8 cellular contexts compared by ENCODE assay signal in the genomic region with DNA sequence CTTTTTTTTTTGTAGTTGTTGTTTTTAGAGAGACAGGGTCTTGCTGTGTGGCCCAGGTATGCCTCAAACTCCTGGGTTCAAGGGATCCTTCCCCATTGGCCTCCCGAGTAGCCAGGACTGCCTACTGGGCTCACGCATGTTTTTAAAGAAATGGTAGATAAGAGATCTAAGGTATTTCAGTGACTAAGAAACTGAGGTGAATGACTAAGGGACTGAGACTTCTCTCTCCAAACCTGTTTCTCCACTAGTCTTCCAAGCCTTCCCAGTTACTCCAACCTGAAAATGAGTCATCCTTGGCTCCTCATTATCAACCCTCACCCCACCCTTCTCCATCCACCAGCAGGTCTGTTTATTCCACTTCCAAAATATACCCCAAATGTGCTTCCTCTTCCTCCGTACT. TPM values are rescaled to one million over a fixed set of nuclear protein-coding genes. Genes with fewer than 3 reads are reported as not detected.
DNase-seq lines count a peak whose midpoint lies in the region; ATAC-seq, FAIRE-seq and TF ChIP-seq lines count a peak whose summit lies in the region.
"Not testable (repeated sequence)": the region's sequence is repeated elsewhere in the genome, so short reads cannot be mapped to it uniquely, and the experiment has no call there.

No MANE protein-coding gene starts in this region.

- WGBS in A549 (ENCODE audit: missing lambda C conversion rate), result 8% methylated on average over 3 of the region's 3 CpGs
- 58 to 63% methylated on average over 3 of the region's 3 CpGs for WGBS in GM23248 (ENCODE audit: low coverage in 1 of 2, low lambda C conversion rate in 2 of 2, missing lambda C conversion rate in 2 of 2), 2 experiments
- WGBS in esophagus squamous epithelium, 2 donors, result 39 to 44% methylated on average over 3 of the region's 3 CpGs

- H2AFZ ChIP-seq in GM23248, result not testable (repeated sequence)

- DNase-seq in A549 (ENCODE audit: low read depth in 1 of 2, low spot score in 1 of 2) (peak; percentile 35 to 59), GM23248 (peak; percentile 25), LoVo (ENCODE audit: low spot score) (peak; percentile 66), SIG-M5 treated with dmso at 0.1 percent for 504 hours (lab: John Stamatoyannopoulos, UW; ENCODE audit: unreplicated experiment) (peak; percentile 5), MCF 10A (ENCODE audit: unreplicated experiment) (peak; percentile 35), kidney tubule cell (ENCODE audit: low spot score) (peak; percentile 85), urothelium cell line (ENCODE audit: low spot score) (peak; percentile 36)
- DNase-seq in esophagus squamous epithelium (lab: John Stamatoyannopoulos, UW), result not testable (repeated sequence)

- POLR2A ChIA-PET in A549 (lab: Yijun Ruan, JAX), result not testable (repeated sequence)
- POLR2A ChIA-PET in MCF 10A (lab: Yijun Ruan, JAX), result interaction anchor here (1.0 kb wide), 1 partner anchor 19 kb away, joined by 3 read pairs; no protein-coding TSS in a partner anchor

- not testable (repeated sequence) for H3K9me2 ChIP-seq in GM23248 (ENCODE audit: insufficient read depth)

- H3K4me2 ChIP-seq in A549, result peak overlapping the region; percentile 14; the same call in 2 of the 3 replicates
- not testable (repeated sequence) for H3K4me2 ChIP-seq in GM23248 (ENCODE audit: unreplicated experiment)

- not testable (repeated sequence) for H3K27me3 Mint-ChIP-seq in MCF 10A (ENCODE audit: insufficient read depth, unreplicated experiment)

- not testable (repeated sequence) for H3K9me3 Mint-ChIP-seq in MCF 10A (ENCODE audit: unreplicated experiment)

- in situ Hi-C loops in GM23248 (cut with MboI), result not testable (repeated sequence)

- not testable (repeated sequence) for H3K4me3 Mint-ChIP-seq in MCF 10A (ENCODE audit: unreplicated experiment)

- FAIRE-seq in A549 (lab: Jason Lieb, UNC); urothelium cell line (lab: Jason Lieb, UNC): not testable (repeated sequence)

- H3K27me3 ChIP-seq in GM23248 (replicated peaks; ENCODE audit: insufficient read depth); esophagus squamous epithelium: not testable (repeated sequence)

- peaks cover 11% of the 10 kb centered on the region for H3K4me1 Mint-ChIP-seq in MCF 10A (ENCODE audit: insufficient read depth, unreplicated experiment)

- not testable (repeated sequence) for H3K9ac ChIP-seq in GM23248

- CTCF ChIA-PET in A549 (lab: Yijun Ruan, JAX), result interaction anchor here (0.6 to 1.2 kb wide), 3 partner anchors 12 to 33 kb away, joined by 3 to 5 read pairs (median 4); no protein-coding TSS in a partner anchor
- CTCF ChIA-PET in MCF 10A (lab: Yijun Ruan, JAX), result not testable (repeated sequence)

- not testable (repeated sequence) for TF ChIP-seq CTCF in A549 (IDR thresholded peaks at IDR 0.05); MCF 10A (IDR thresholded peaks at IDR 0.05; ENCODE audit: unreplicated experiment); esophagus squamous epithelium (IDR thresholded peaks at IDR 0.05)

- not testable (repeated sequence) for TF ChIP-seq EP300 in A549 (IDR thresholded peaks at IDR 0.05)

- H3K27ac ChIP-seq in A549 (peak overlapping the region; percentile 50 to 76; a peak in 5 of 6 replicates), esophagus squamous epithelium (peak overlapping the region in 3 of 4 donors; percentile 53 to 67 (median 57))
- H3K27ac ChIP-seq in GM23248, result not testable (repeated sequence)

- H3K4me3 ChIP-seq in A549, GM23248, esophagus squamous epithelium: not testable (repeated sequence)

- H3K4me1 ChIP-seq in A549 (peaks cover 36% of the 10 kb centered on the region), GM23248 (ENCODE audit: insufficient read depth) (peaks cover 13% of the 10 kb centered on the region; the same call in 1 of the 2 replicates), esophagus squamous epithelium (peaks cover 0 to 24% (median 0%) of the 10 kb centered on the region in 3 donors)

- not testable (repeated sequence) for TF ChIP-seq RAD21 in A549 (conservative IDR thresholded peaks at IDR 0.05 in 1 of 2, IDR thresholded peaks at IDR 0.05 in 1 of 2)

- intact Hi-C loops in MCF 10A (cut with micrococcal nuclease); esophagus squamous epithelium (cut with DNase I): not testable (repeated sequence)

- not testable (repeated sequence) for H3K9me3 ChIP-seq in A549; GM23248 (ENCODE audit: low read depth); esophagus squamous epithelium

- H3K36me3 ChIP-seq in GM23248 (ENCODE audit: low read depth); esophagus squamous epithelium: not testable (repeated sequence)

- BruUV-seq in MCF 10A (replicated peaks; lab: Mats Ljungman, UMichigan), result not testable (repeated sequence)

- H3K79me2 ChIP-seq in GM23248 (ENCODE audit: insufficient read depth), result peaks cover 17% of the 10 kb centered on the region

- peak overlapping the region; percentile 47 for H3K27ac Mint-ChIP-seq in MCF 10A (ENCODE audit: low read depth, unreplicated experiment)

- not testable (repeated sequence) for H3F3A ChIP-seq in GM23248 (ENCODE audit: insufficient read depth)

- not testable (repeated sequence) for TF ChIP-seq POLR2A in A549 (IDR thresholded peaks at IDR 0.05; ENCODE audit: low read length); esophagus squamous epithelium (IDR thresholded peaks at IDR 0.05)

- H4K20me1 ChIP-seq in GM23248 (ENCODE audit: insufficient read depth), result not testable (repeated sequence)

- 0 out of 6 replicates have a peak, but pooled peaks of 1 of the 2 experiments have one; percentile 11 for ATAC-seq in A549

- not testable (repeated sequence) for H3K36me3 Mint-ChIP-seq in MCF 10A (ENCODE audit: insufficient read depth, unreplicated experiment)

TF ChIP-seq in A549, 52 proteins besides CTCF, POLR2A, EP300 and RAD21:
- TF ChIP-seq FOSL2 (IDR thresholded peaks at IDR 0.05), result peak; percentile 81
- TF ChIP-seq FOSL2 (CRISPR knock-in tag; IDR thresholded peaks at IDR 0.05), result peak; percentile 87
- peak; percentile 73 for TF ChIP-seq JUNB (IDR thresholded peaks at IDR 0.05)
- TF ChIP-seq GATA3 (IDR thresholded peaks at IDR 0.05; ENCODE audit: borderline replicate concordance), result peak; percentile 77; the same call in 1 of the 2 replicates

RNA-seq across cellular contexts. Expression of gene FANK1, which starts 4.6 kb away (rescaled TPM):
- 4.3 and 5.3 TPM in 2 replicates for polyA plus RNA-seq in A549 (2011; rRNA removed)
- 1.6 and 2.1 TPM in 2 replicates for polyA plus RNA-seq in A549 (2012; cell fraction: cytosol; rRNA removed)
- polyA plus RNA-seq in A549 (2012; cell fraction: nucleus; rRNA removed), result 1.8 and 5.4 TPM in 2 replicates
- polyA plus RNA-seq in A549 (2017; fragmentation: RNase III; extraction: RNeasy Plus Mini Kit Qiagen cat#74134 plus additional on column Dnase treatment), result 3.4 to 5.6 TPM (median 4.1 TPM) in 3 replicates
- polyA minus RNA-seq in A549 (2011; rRNA and poly(A)+ RNA removed), result 3.9 and 5.4 TPM in 2 replicates
- 4.3 and 13.3 TPM in 2 replicates for total RNA-seq in GM23248 (2014; rRNA removed; shearing (Covaris generic))
- 7.9 and 10.2 TPM in 2 replicates for polyA plus RNA-seq in GM23248 (2016; fragmentation: Nextera tagmentation; extraction: Ambion mirVana)
- 1.8 and 2.5 TPM in 2 replicates for total RNA-seq in MCF 10A (2022)
- total RNA-seq in esophagus squamous epithelium, result 1 to 10 TPM; 1.7 to 7.7 (median 3.8) TPM

RNA-seq across cellular contexts. Expression of gene DHX32, which starts 19.9 kb away (rescaled TPM):
- polyA plus RNA-seq in A549 (2011; rRNA removed), result 59.2 and 61.8 TPM in 2 replicates
- polyA plus RNA-seq in A549 (2012; cell fraction: cytosol; rRNA removed), result 14.3 and 16.2 TPM in 2 replicates
- 10.0 and 15.6 TPM in 2 replicates for polyA plus RNA-seq in A549 (2012; cell fraction: nucleus; rRNA removed)
- 28.2 to 40.5 TPM (median 37.4 TPM) in 3 replicates for polyA plus RNA-seq in A549 (2017; fragmentation: RNase III; extraction: RNeasy Plus Mini Kit Qiagen cat#74134 plus additional on column Dnase treatment)
- polyA minus RNA-seq in A549 (2011; rRNA and poly(A)+ RNA removed), result 32.2 and 34.6 TPM in 2 replicates
- 49.6 and 59.8 TPM in 2 replicates for total RNA-seq in GM23248 (2014; rRNA removed; shearing (Covaris generic))
- 33.6 and 34.4 TPM in 2 replicates for polyA plus RNA-seq in GM23248 (2016; fragmentation: Nextera tagmentation; extraction: Ambion mirVana)
- total RNA-seq in MCF 10A (2022), result 36.5 and 45.6 TPM in 2 replicates
- total RNA-seq in esophagus squamous epithelium, result 10 to 100 TPM; 36.6 to 52.4 (median 42.3) TPM
